In genomic region chr6:157401734-157402338, GRCh38 we compare ENCODE assay signal across 29 cellular contexts.
"Had no signal": no experiment of that assay in that cellular context is flagged by ENCODE, and none has a peak within 500 bp of the region (broad histone marks: within the 10 kb centered on the region; RNA-seq: fewer than 3 reads in every experiment).

No MANE protein-coding gene starts in this region.

- DNase-seq: activated CD4-positive, alpha-beta T cell treated with anti-CD3 and anti-CD28 coated beads for 48 hours; activated CD4-positive, alpha-beta T cell treated with anti-CD3 and anti-CD28 coated beads, Interleukin-2, amount 50 U/mL, for 48 hours; activated CD8-positive, alpha-beta memory T cell treated with anti-CD3 and anti-CD28 coated beads for 24 hours; activated effector memory CD4-positive, alpha-beta T cell treated with Interleukin-2 at 50 U/mL for 16 hours; activated naive CD4-positive, alpha-beta T cell treated with Interleukin-2 at 50 U/mL for 16 hours; activated naive CD8-positive, alpha-beta T cell treated with anti-CD3 and anti-CD28 coated beads for 36 hours; adrenal gland; aorta; body of pancreas; cerebellar nuclear complex; colonic mucosa; effector CD8-positive, alpha-beta T cell; gastrocnemius medialis; glutamatergic neuron; kidney; left colon; mammary epithelial cell; naive B cell; nephron progenitor cell; pancreas; retina; sigmoid colon; small intestine; stimulated activated CD4-positive, alpha-beta T cell treated with anti-CD3 and anti-CD28 coated beads, Interleukin-4, amount 100 ng/mL, for 24 hours; upper lobe of left lung had no signal

- FAIRE-seq: endometrium, kidney, pancreas, small intestine had no signal

- H3K4me3 ChIP-seq: adrenal gland, body of pancreas, cardiac muscle cell, colonic mucosa, gastrocnemius medialis, hepatocyte, pancreas, prostate gland, sigmoid colon, upper lobe of left lung had no signal

- H3K27me3 ChIP-seq: adrenal gland, body of pancreas, cardiac muscle cell, colonic mucosa, gastrocnemius medialis, hepatocyte, pancreas, sigmoid colon, upper lobe of left lung had no signal

- H3K36me3 ChIP-seq: adrenal gland, cardiac muscle cell, colonic mucosa, gastrocnemius medialis, pancreas, prostate gland, sigmoid colon, upper lobe of left lung had no signal
